In genomic region chr6:47524136-47524840, GRCh38 we compare ENCODE assay signal across 2 cellular contexts.
TF ChIP-seq lines count a peak whose summit lies in the region.

No MANE protein-coding gene starts in this region.

TF ChIP-seq in SK-N-SH treated with all-trans-retinoic acid at 6 μM for 48 hours, 23 proteins besides CTCF, POLR2A, EP300 and RAD21 (continued from another document):
- TF ChIP-seq PATZ1 (CRISPR knock-in tag; IDR thresholded peaks at IDR 0.05; ENCODE audit: borderline replicate concordance) (no peak), ZNF70 (CRISPR knock-in tag; IDR thresholded peaks at IDR 0.05) (no peak), TCF4 (CRISPR knock-in tag; IDR thresholded peaks at IDR 0.05; ENCODE audit: borderline replicate concordance) (no peak), ZFP3 (CRISPR knock-in tag; IDR thresholded peaks at IDR 0.05) (no peak), CSDC2 (CRISPR knock-in tag; IDR thresholded peaks at IDR 0.05) (no peak), TSHZ2 (CRISPR knock-in tag; IDR thresholded peaks at IDR 0.05) (no peak), ZNF565 (CRISPR knock-in tag; conservative IDR thresholded peaks at IDR 0.05; ENCODE audit: low read depth) (no peak), CSRNP3 (CRISPR knock-in tag; IDR thresholded peaks at IDR 0.05) (no peak)

TF ChIP-seq in SK-N-SH, 30 proteins besides CTCF, POLR2A, EP300 and RAD21 (continued from another document):
- no peak for TF ChIP-seq REST (IDR thresholded peaks at IDR 0.05; ENCODE audit: low read depth, low read length)
- TF ChIP-seq FOXJ3 (CRISPR knock-in tag; IDR thresholded peaks at IDR 0.05): no peak
- TF ChIP-seq ZBTB33 (IDR thresholded peaks at IDR 0.05; ENCODE audit: borderline replicate concordance, low read depth): no peak
- no peak for TF ChIP-seq IRF3 (IDR thresholded peaks at IDR 0.05; ENCODE audit: low read depth, low read length)
- TF ChIP-seq RXRA (IDR thresholded peaks at IDR 0.05; ENCODE audit: borderline replicate concordance, low read depth): no peak
- TF ChIP-seq TEAD4 (IDR thresholded peaks at IDR 0.05; ENCODE audit: borderline replicate concordance, insufficient read depth): no peak
- no peak for TF ChIP-seq PBX3 (IDR thresholded peaks at IDR 0.05)
- no peak for TF ChIP-seq TAF1 (IDR thresholded peaks at IDR 0.05; ENCODE audit: borderline replicate concordance, low read depth, low read length)
- TF ChIP-seq USF2 (IDR thresholded peaks at IDR 0.05; ENCODE audit: borderline replicate concordance, low read depth, low read length): no peak
- no peak for TF ChIP-seq MAX (IDR thresholded peaks at IDR 0.05; ENCODE audit: low read depth)
- no peak for TF ChIP-seq GABPA (IDR thresholded peaks at IDR 0.05; ENCODE audit: low read depth)
- no peak for TF ChIP-seq NRF1 (IDR thresholded peaks at IDR 0.05; ENCODE audit: low read depth, low read length)
- no peak for TF ChIP-seq USF1 (IDR thresholded peaks at IDR 0.05; ENCODE audit: borderline replicate concordance, low read depth)
- TF ChIP-seq FOXM1 (IDR thresholded peaks at IDR 0.05; ENCODE audit: low read depth): no peak
- TF ChIP-seq JUND (IDR thresholded peaks at IDR 0.05): no peak
- TF ChIP-seq RCOR1 (IDR thresholded peaks at IDR 0.05; ENCODE audit: low read length): no peak
- TF ChIP-seq FOSL2 (IDR thresholded peaks at IDR 0.05; ENCODE audit: borderline replicate concordance, low read depth): no peak
